23 cellular contexts compared by ENCODE assay signal in genomic region chr9:116303270-116303904, GRCh38.
"Had no signal": no experiment of that assay in that cellular context is flagged by ENCODE, and none has a peak within 500 bp of the region (broad histone marks: within the 10 kb centered on the region; RNA-seq: fewer than 3 reads in every experiment).

No MANE protein-coding gene starts in this region.

- H3K27ac Mint-ChIP-seq: dendritic cell treated with granulocyte-macrophage colony-stimulating factor and Interleukin-4, amounts not matched to agents 40 ng/mL and 50 ng/mL, for 4 days; naive B cell; natural killer cell treated with Interleukin-12 subunit alpha and Interleukin-12 subunit beta and Interleukin-15 and Interleukin-18, amount 100 ng/mL, for 72 hours; neural progenitor cell; stimulated activated naive B cell treated with anti-CD40 and anti-IgM and Interleukin-4, amounts not matched to agents 10 μg/mL and 1 μg/mL and 100 μg/mL, for 72 hours; stimulated activated naive CD8-positive, alpha-beta T cell treated with anti-CD3 and anti-CD28 coated beads, Interleukin-15, Interleukin-2, amounts not matched to agents 100 ng/mL and 50 ng/mL, for 24 hours had no signal

- H3K4me1 ChIP-seq: colonic mucosa, esophagus squamous epithelium, left lung, prostate gland, right atrium auricular region, spleen, tibial nerve, upper lobe of left lung had no signal

- H3K4me3 ChIP-seq: colonic mucosa, esophagus squamous epithelium, left lung, neural progenitor cell, prostate gland, right atrium auricular region, spleen, thoracic aorta, tibial nerve, upper lobe of left lung had no signal

- DNase-seq: colonic mucosa; effector CD8-positive, alpha-beta T cell; esophagus squamous epithelium; head of caudate nucleus; kidney; left lung; mesendoderm; naive B cell; spleen; stimulated activated naive B cell treated with anti-CD40 and anti-IgM and Interleukin-4, amounts not matched to agents 10 μg/mL and 1 μg/mL and 100 μg/mL, for 72 hours; upper lobe of left lung had no signal

- H3K4me3 Mint-ChIP-seq: central memory CD8-positive, alpha-beta T cell; dendritic cell treated with granulocyte-macrophage colony-stimulating factor and Interleukin-4, amounts not matched to agents 40 ng/mL and 50 ng/mL, for 4 days; naive B cell; natural killer cell treated with Interleukin-12 subunit alpha and Interleukin-12 subunit beta and Interleukin-15 and Interleukin-18, amount 100 ng/mL, for 72 hours; neural progenitor cell; stimulated activated naive B cell treated with anti-CD40 and anti-IgM and Interleukin-4, amounts not matched to agents 10 μg/mL and 1 μg/mL and 100 μg/mL, for 72 hours; stimulated activated naive CD8-positive, alpha-beta T cell treated with anti-CD3 and anti-CD28 coated beads, Interleukin-15, Interleukin-2, amounts not matched to agents 100 ng/mL and 50 ng/mL, for 24 hours had no signal

- H3K27me3 Mint-ChIP-seq: central memory CD8-positive, alpha-beta T cell; dendritic cell treated with granulocyte-macrophage colony-stimulating factor and Interleukin-4, amounts not matched to agents 40 ng/mL and 50 ng/mL, for 4 days; natural killer cell treated with Interleukin-12 subunit alpha and Interleukin-12 subunit beta and Interleukin-15 and Interleukin-18, amount 100 ng/mL, for 72 hours; stimulated activated naive B cell treated with anti-CD40 and anti-IgM and Interleukin-4, amounts not matched to agents 10 μg/mL and 1 μg/mL and 100 μg/mL, for 72 hours; stimulated activated naive CD8-positive, alpha-beta T cell treated with anti-CD3 and anti-CD28 coated beads, Interleukin-15, Interleukin-2, amounts not matched to agents 100 ng/mL and 50 ng/mL, for 24 hours had no signal

- H3K36me3 ChIP-seq: colonic mucosa, left lung, neural progenitor cell, prostate gland, right atrium auricular region, spleen, tibial nerve, upper lobe of left lung had no signal

- H3K4me1 Mint-ChIP-seq: central memory CD8-positive, alpha-beta T cell; naive B cell; stimulated activated naive B cell treated with anti-CD40 and anti-IgM and Interleukin-4, amounts not matched to agents 10 μg/mL and 1 μg/mL and 100 μg/mL, for 72 hours had no signal

- H3K9me3 Mint-ChIP-seq: central memory CD8-positive, alpha-beta T cell; neural progenitor cell; stimulated activated naive CD8-positive, alpha-beta T cell treated with anti-CD3 and anti-CD28 coated beads, Interleukin-15, Interleukin-2, amounts not matched to agents 100 ng/mL and 50 ng/mL, for 24 hours had no signal

- H3K27ac ChIP-seq: colonic mucosa, esophagus squamous epithelium, left lung, neural progenitor cell, prostate gland, right atrium auricular region, spleen, thoracic aorta, tibial nerve, upper lobe of left lung had no signal

- H3K27me3 ChIP-seq: colonic mucosa, esophagus squamous epithelium, left lung, right atrium auricular region, spleen, tibial nerve, upper lobe of left lung had no signal

- H3K36me3 Mint-ChIP-seq: naive B cell; natural killer cell treated with Interleukin-12 subunit alpha and Interleukin-12 subunit beta and Interleukin-15 and Interleukin-18, amount 100 ng/mL, for 72 hours; stimulated activated naive B cell treated with anti-CD40 and anti-IgM and Interleukin-4, amounts not matched to agents 10 μg/mL and 1 μg/mL and 100 μg/mL, for 72 hours had no signal

- FAIRE-seq: endothelial cell of umbilical vein, frontal cortex, kidney, urothelium cell line had no signal

- H3K9me3 ChIP-seq: colonic mucosa, esophagus squamous epithelium, left lung, prostate gland, right atrium auricular region, spleen, thoracic aorta, tibial nerve, upper lobe of left lung had no signal
